Comparison of ENCODE assay signal across 11 cellular contexts in genomic region chr4:159070742-159071141, GRCh38. TPM values are rescaled to one million over a fixed set of nuclear protein-coding genes. Genes with fewer than 3 reads are reported as not detected.
DNase-seq lines count a peak whose midpoint lies in the region; ATAC-seq and TF ChIP-seq lines count a peak whose summit lies in the region.
"Had no signal": no experiment of that assay in that cellular context is flagged by ENCODE, and none has a peak within 500 bp of the region (broad histone marks: within the 10 kb centered on the region; RNA-seq: fewer than 3 reads in every experiment).

No MANE protein-coding gene starts in this region.

- H3K9me3 Mint-ChIP-seq in endothelial cell (ENCODE audit: unreplicated experiment): no peaks in the 10 kb centered on the region

- H3F3A ChIP-seq in PC-9 (ENCODE audit: insufficient read depth, low read depth): peaks cover 14% of the 10 kb centered on the region

- TF ChIP-seq POLR2A in GM18505 (IDR thresholded peaks at IDR 0.05; ENCODE audit: borderline replicate concordance, extremely low read depth, insufficient read depth, insufficient read length): no peak

- peak overlapping the region; percentile 94 for H3K27ac Mint-ChIP-seq in endothelial cell (ENCODE audit: unreplicated experiment)

- no peaks in the 10 kb centered on the region for H3K36me3 Mint-ChIP-seq in endothelial cell (ENCODE audit: low read depth, unreplicated experiment)

- BruUV-seq in PC-9 (replicated peaks; lab: Mats Ljungman, UMichigan): no TSS peak

- H3K27ac ChIP-seq in PC-9 (peak overlapping the region; percentile 94), osteoblast (ENCODE audit: low read depth, low read length) (peak overlapping the region; percentile 91)
- H3K27ac ChIP-seq: adrenal gland had no signal

- intact Hi-C loops in PC-9 (cut with micrococcal nuclease; ENCODE audit: unreplicated experiment): loop anchor here (1.0 kb wide), 1 partner anchor 105 kb away; no protein-coding TSS in a partner anchor

- no peaks in the 10 kb centered on the region for H3K79me2 ChIP-seq in PC-9 (ENCODE audit: low read depth)
- H3K79me2 ChIP-seq in osteoblast (ENCODE audit: insufficient read depth, low read length): no peaks in the 10 kb centered on the region

- H3K36me3 ChIP-seq in PC-9 (ENCODE audit: low read depth) (no peaks in the 10 kb centered on the region), osteoblast (ENCODE audit: insufficient read depth, low read length) (no peaks in the 10 kb centered on the region)
- H3K36me3 ChIP-seq: adrenal gland had no signal

- H3K9me3 ChIP-seq in PC-9 (ENCODE audit: insufficient read depth, low read depth) (no peaks in the 10 kb centered on the region), osteoblast (ENCODE audit: low read depth, low read length) (no peaks in the 10 kb centered on the region)
- H3K9me3 ChIP-seq: adrenal gland had no signal

- H4K20me1 ChIP-seq in PC-9 (ENCODE audit: insufficient read depth): no peaks in the 10 kb centered on the region
- H4K20me1 ChIP-seq in osteoblast (ENCODE audit: insufficient read depth, low read length): no peaks in the 10 kb centered on the region

- CTCF ChIA-PET in PC-9 (lab: Charles Lee): no interaction called here

- H3K27me3 Mint-ChIP-seq in endothelial cell (ENCODE audit: unreplicated experiment): no peaks in the 10 kb centered on the region

- no peak overlapping the region for H3K4me3 Mint-ChIP-seq in endothelial cell (ENCODE audit: unreplicated experiment)

- ATAC-seq in GM18505 (IDR thresholded peaks at IDR 0.05; ENCODE audit: unreplicated experiment) (no peak), GM19328 (IDR thresholded peaks at IDR 0.05; ENCODE audit: unreplicated experiment) (no peak)
- ATAC-seq: left ventricle myocardium superior had no signal

- peaks cover 19% of the 10 kb centered on the region for H3K4me1 ChIP-seq in PC-9 (replicated peaks; ENCODE audit: insufficient read depth)
- H3K4me1 ChIP-seq in osteoblast (ENCODE audit: insufficient read depth, low read length): peaks cover 41% of the 10 kb centered on the region
- H3K4me1 ChIP-seq: adrenal gland had no signal

- peak overlapping the region; percentile 1; the same call in 1 of the 2 replicates for H2AFZ ChIP-seq in PC-9
- H2AFZ ChIP-seq in osteoblast (ENCODE audit: low read length): no peak overlapping the region

- POLR2A ChIA-PET in PC-9 (lab: Charles Lee; ENCODE audit: unreplicated experiment): interaction anchor here (0.7 kb wide), 1 partner anchor 1278 kb away, joined by 3 read pairs; no protein-coding TSS in a partner anchor

- H3K4me3 ChIP-seq in PC-9: 0 out of 2 replicates have a peak overlapping the region, but pooled peaks have one; percentile 14
- H3K4me3 ChIP-seq in osteoblast (ENCODE audit: insufficient read depth, low read length): no peak overlapping the region
- H3K4me3 ChIP-seq: adrenal gland had no signal

- H3K4me2 ChIP-seq in PC-9 (peak overlapping the region; percentile 40), osteoblast (ENCODE audit: insufficient read depth, low read length) (peak overlapping the region; percentile 59)

- peak; percentile 82 for DNase-seq in EH (ENCODE audit: low read depth)
- DNase-seq in PC-9: no peak
- no peak for DNase-seq in endothelial cell (ENCODE audit: low spot score)
- peak; percentile 56 for DNase-seq in osteoblast (ENCODE audit: insufficient read length, low spot score, missing footprints)
- no peak for DNase-seq in activated naive CD4-positive, alpha-beta T cell treated with Interleukin-2 at 50 U/mL for 16 hours
- DNase-seq in NCI-H146 treated with DMSO at 0.1 percent for 48 hours (lab: John Stamatoyannopoulos, UW; ENCODE audit: unreplicated experiment): no peak
- DNase-seq: adrenal gland, left ventricle myocardium superior, NCI-H510A had no signal

- H3K4me1 Mint-ChIP-seq in endothelial cell (ENCODE audit: unreplicated experiment): peaks cover 13% of the 10 kb centered on the region

- no peaks in the 10 kb centered on the region for H3K9me2 ChIP-seq in PC-9 (ENCODE audit: insufficient read depth)

- H3K27me3 ChIP-seq in PC-9 (ENCODE audit: insufficient read depth, low read depth) (no peaks in the 10 kb centered on the region), osteoblast (ENCODE audit: insufficient read depth, low read length) (no peaks in the 10 kb centered on the region)
- H3K27me3 ChIP-seq: adrenal gland had no signal

- TF ChIP-seq CTCF in PC-9 (conservative IDR thresholded peaks at IDR 0.05) (no peak), endothelial cell (IDR thresholded peaks at IDR 0.05; ENCODE audit: unreplicated experiment) (no peak), osteoblast (IDR thresholded peaks at IDR 0.05; ENCODE audit: extremely low read depth, low read depth, low read length) (no peak)

RNA-seq across cellular contexts. Expression of gene RAPGEF2, which starts 32.1 kb away (rescaled TPM):
- total RNA-seq in PC-9 (2021): 26.2 and 29.8 TPM in 2 replicates
- total RNA-seq in endothelial cell (ENCODE audit: unreplicated experiment): 108 TPM
- total RNA-seq in osteoblast: 50.3 and 53.0 TPM in 2 replicates

Comparison
In these comparisons a context has a peak if more than half of its experiments do, and no peak if none do; other contexts are left out.
1. DNase-seq: peak in EH (single experiment) and osteoblast (single experiment); none in PC-9 (0 of 2), endothelial cell (single experiment), activated naive CD4-positive, alpha-beta T cell treated with Interleukin-2 at 50 U/mL for 16 hours (single experiment) and NCI-H146 treated with DMSO at 0.1 percent for 48 hours (single experiment).